ENCODE assay signal across 10 cellular contexts in the genomic region with DNA sequence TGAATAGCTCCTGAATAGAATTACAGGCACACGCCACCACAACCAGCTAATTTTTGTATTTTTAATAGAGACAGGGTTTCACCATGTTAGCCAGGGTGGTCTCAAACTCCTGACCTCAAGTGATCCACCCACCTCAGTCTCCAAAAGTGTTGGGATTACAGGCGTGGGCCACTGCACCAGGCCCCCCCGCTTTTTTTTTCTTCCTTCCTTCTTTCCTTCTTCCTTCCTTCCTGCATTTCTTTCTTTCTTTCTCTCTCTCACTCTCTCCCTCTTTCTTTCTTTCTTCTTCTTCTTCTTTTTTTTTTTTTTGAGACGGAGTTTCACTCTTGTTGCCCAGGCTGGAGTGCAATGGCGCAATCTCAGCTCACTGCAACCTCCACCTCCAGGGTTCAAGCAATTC. TPM values are rescaled to one million over a fixed set of nuclear protein-coding genes. Genes with fewer than 3 reads are reported as not detected.
DNase-seq lines count a peak whose midpoint lies in the region; ATAC-seq and TF ChIP-seq lines count a peak whose summit lies in the region.
"Not testable (repeated sequence)": the region's sequence is repeated elsewhere in the genome, so short reads cannot be mapped to it uniquely, and the experiment has no call there.
"Had no signal": no experiment of that assay in that cellular context is flagged by ENCODE, and none has a peak within 500 bp of the region (broad histone marks: within the 10 kb centered on the region; RNA-seq: fewer than 3 reads in every experiment).

No MANE protein-coding gene starts in this region.

- not testable (repeated sequence) for H3K27ac Mint-ChIP-seq in activated CD4-positive, alpha-beta T cell treated with anti-CD3 and anti-CD28 coated beads, Interleukin-2, amount 10 ng/mL, durations not matched to agents 24 days and 14 days; activated naive CD4-positive, alpha-beta T cell treated with anti-CD3 and anti-CD28 coated beads, Interleukin-2, amount 50 U/mL, for 24 hours; natural killer cell treated with Interleukin-12 subunit alpha and Interleukin-12 subunit beta and Interleukin-15 and Interleukin-18, amount 100 ng/mL, for 72 hours
- peak overlapping the region in 1 of 6 donors; percentile 46 for H3K27ac Mint-ChIP-seq in immature natural killer cell

- H3K4me3 Mint-ChIP-seq in activated CD4-positive, alpha-beta T cell treated with anti-CD3 and anti-CD28 coated beads, Interleukin-2, amount 10 ng/mL, durations not matched to agents 24 days and 14 days: peak overlapping the region; percentile 22
- peak overlapping the region; percentile 4 for H3K4me3 Mint-ChIP-seq in activated naive CD4-positive, alpha-beta T cell treated with anti-CD3 and anti-CD28 coated beads, Interleukin-2, amount 50 U/mL, for 24 hours
- peak overlapping the region in 3 of 5 donors; percentile 40 to 54 (median 46) for H3K4me3 Mint-ChIP-seq in immature natural killer cell
- H3K4me3 Mint-ChIP-seq in natural killer cell treated with Interleukin-12 subunit alpha and Interleukin-12 subunit beta and Interleukin-15 and Interleukin-18, amount 100 ng/mL, for 72 hours: peak overlapping the region; percentile 25

- peaks cover 54 to 80% (median 69%) of the 10 kb centered on the region in 10 experiments for H3K4me1 ChIP-seq in BLaER1 treated with 17β-estradiol and CSF1 and Interleukin-3, amounts not matched to agents 10 nM and 100 nM
- H3K4me1 ChIP-seq in HEK293 (ENCODE audit: control insufficient read depth, insufficient read depth, low read length): not testable (repeated sequence)
- H3K4me1 ChIP-seq in neuronal stem cell (ENCODE audit: control insufficient read depth in 2 of 2, insufficient read depth in 1 of 2, low read depth in 1 of 2, low read length in 2 of 2): peaks cover 19 to 21% of the 10 kb centered on the region in 2 donors

- not testable (repeated sequence) for H3K4me3 ChIP-seq in BLaER1 treated with 17β-estradiol and CSF1 and Interleukin-3, amounts not matched to agents 10 nM and 100 nM; HEK293 (ENCODE audit: low read depth, low read length); neuronal stem cell (ENCODE audit: low read length in 2 of 2)

- peak overlapping the region; percentile 95 for H2AFZ ChIP-seq in neuronal stem cell (ENCODE audit: low read length)

- not testable (repeated sequence) for H2BK12ac ChIP-seq in neuronal stem cell (ENCODE audit: low read length)

- H2BK120ac ChIP-seq in neuronal stem cell (ENCODE audit: low read depth, low read length): not testable (repeated sequence)

- not testable (repeated sequence) for TF ChIP-seq CTCF in HEK293 (tag by site-specific recombination; IDR thresholded peaks at IDR 0.05)

- H3K4me2 ChIP-seq in BLaER1 treated with 17β-estradiol and CSF1 and Interleukin-3, amounts not matched to agents 10 nM and 100 nM: peak overlapping the region in 8 of 11 experiments; percentile 20 to 96 (median 85); a peak in 13 of 22 replicates
- not testable (repeated sequence) for H3K4me2 ChIP-seq in neuronal stem cell (ENCODE audit: insufficient read depth, low read length, poor library complexity, severe bottlenecking)

- peaks cover 28% of the 10 kb centered on the region for H3K4me1 Mint-ChIP-seq in activated CD4-positive, alpha-beta T cell treated with anti-CD3 and anti-CD28 coated beads, Interleukin-2, amount 10 ng/mL, durations not matched to agents 24 days and 14 days
- H3K4me1 Mint-ChIP-seq in activated naive CD4-positive, alpha-beta T cell treated with anti-CD3 and anti-CD28 coated beads, Interleukin-2, amount 50 U/mL, for 24 hours: peaks cover 31% of the 10 kb centered on the region
- peaks cover 29 to 38% of the 10 kb centered on the region in 2 donors for H3K4me1 Mint-ChIP-seq in immature natural killer cell
- peaks cover 28 to 30% of the 10 kb centered on the region in 2 donors for H3K4me1 Mint-ChIP-seq in natural killer cell treated with Interleukin-12 subunit alpha and Interleukin-12 subunit beta and Interleukin-15 and Interleukin-18, amount 100 ng/mL, for 72 hours (ENCODE audit: low read depth in 2 of 2)

- H4K20me1 ChIP-seq in BLaER1 treated with 17β-estradiol and CSF1 and Interleukin-3, amounts not matched to agents 10 nM and 100 nM: not testable (repeated sequence)

- intact Hi-C loops in activated CD4-positive, alpha-beta T cell treated with anti-CD3 and anti-CD28 coated beads, Interleukin-2, amount 10 ng/mL, durations not matched to agents 24 days and 14 days (cut with micrococcal nuclease): loop anchor here (10.0 kb wide), 2 partner anchors 121 to 221 kb away; a partner anchor contains a TSS

- CTCF ChIA-PET in HEK293 (lab: Yijun Ruan, JAX): interaction anchor here (0.6 to 2.9 kb wide), 5 partner anchors 9 to 418 kb away, joined by 3 to 8 read pairs (median 3); no protein-coding TSS in a partner anchor

- H3K27me3 Mint-ChIP-seq in activated CD4-positive, alpha-beta T cell treated with anti-CD3 and anti-CD28 coated beads, Interleukin-2, amount 10 ng/mL, durations not matched to agents 24 days and 14 days; activated naive CD4-positive, alpha-beta T cell treated with anti-CD3 and anti-CD28 coated beads, Interleukin-2, amount 50 U/mL, for 24 hours; immature natural killer cell (ENCODE audit: low read depth in 3 of 3); natural killer cell treated with Interleukin-12 subunit alpha and Interleukin-12 subunit beta and Interleukin-15 and Interleukin-18, amount 100 ng/mL, for 72 hours: not testable (repeated sequence)

- ATAC-seq in natural killer cell treated with Interleukin-12 subunit alpha and Interleukin-12 subunit beta and Interleukin-15 and Interleukin-18, amount 100 ng/mL, for 72 hours: not testable (repeated sequence)

- H3K9me3 ChIP-seq in BLaER1 treated with 17β-estradiol and CSF1 and Interleukin-3, amounts not matched to agents 10 nM and 100 nM (replicated peaks in 1 of 11); HEK293 (ENCODE audit: control insufficient read depth, insufficient read depth, low read depth, low read length); neuronal stem cell (replicated peaks in 1 of 2; ENCODE audit: control insufficient read depth in 2 of 2, insufficient read depth in 1 of 2, low read depth in 1 of 2, low read length in 2 of 2): not testable (repeated sequence)

- DNase-seq in activated CD4-positive, alpha-beta T cell treated with anti-CD3 and anti-CD28 coated beads, Interleukin-2, amount 10 ng/mL, durations not matched to agents 24 days and 14 days; immature natural killer cell; neuronal stem cell (ENCODE audit: low spot score): not testable (repeated sequence)
- DNase-seq in natural killer cell treated with Interleukin-12 subunit alpha and Interleukin-12 subunit beta and Interleukin-15 and Interleukin-18, amount 100 ng/mL, for 72 hours (ENCODE audit: low spot score): peak; percentile 35

- not testable (repeated sequence) for H3K27ac ChIP-seq in BLaER1 treated with 17β-estradiol and CSF1 and Interleukin-3, amounts not matched to agents 10 nM and 100 nM; HEK293 (ENCODE audit: extremely low read depth, low read depth, low read length); neuronal stem cell (replicated peaks; ENCODE audit: low read length)

- not testable (repeated sequence) for H3K79me1 ChIP-seq in neuronal stem cell (ENCODE audit: low read depth, low read length)

- not testable (repeated sequence) for H3K36me3 ChIP-seq in BLaER1 treated with 17β-estradiol and CSF1 and Interleukin-3, amounts not matched to agents 10 nM and 100 nM; HEK293 (ENCODE audit: control insufficient read depth in 2 of 2, insufficient read depth in 1 of 2, low read length in 2 of 2); neuronal stem cell (replicated peaks in 1 of 2; ENCODE audit: control insufficient read depth in 2 of 2, insufficient read depth in 2 of 2, low read length in 2 of 2)

- not testable (repeated sequence) for H3K9me3 Mint-ChIP-seq in activated CD4-positive, alpha-beta T cell treated with anti-CD3 and anti-CD28 coated beads, Interleukin-2, amount 10 ng/mL, durations not matched to agents 24 days and 14 days; activated naive CD4-positive, alpha-beta T cell treated with anti-CD3 and anti-CD28 coated beads, Interleukin-2, amount 50 U/mL, for 24 hours; immature natural killer cell; natural killer cell treated with Interleukin-12 subunit alpha and Interleukin-12 subunit beta and Interleukin-15 and Interleukin-18, amount 100 ng/mL, for 72 hours

- not testable (repeated sequence) for H3K18ac ChIP-seq in neuronal stem cell (ENCODE audit: low read length)

- H3K23ac ChIP-seq in neuronal stem cell (ENCODE audit: low read depth, low read length, poor library complexity): not testable (repeated sequence)

- not testable (repeated sequence) for H3K14ac ChIP-seq in neuronal stem cell (ENCODE audit: low read length)

- H3K27me3 ChIP-seq in BLaER1 treated with 17β-estradiol and CSF1 and Interleukin-3, amounts not matched to agents 10 nM and 100 nM: peaks cover 11 to 34% (median 21%) of the 10 kb centered on the region in 11 experiments
- H3K27me3 ChIP-seq in neuronal stem cell (ENCODE audit: control insufficient read depth in 3 of 3, insufficient read depth in 3 of 3, low read depth in 1 of 3, low read length in 3 of 3): peaks cover 7 to 37% (median 23%) of the 10 kb centered on the region in 3 experiments

- not testable (repeated sequence) for H3K9ac ChIP-seq in BLaER1 treated with 17β-estradiol and CSF1 and Interleukin-3, amounts not matched to agents 10 nM and 100 nM; neuronal stem cell (ENCODE audit: low read depth, low read length, poor library complexity)

- not testable (repeated sequence) for H4K8ac ChIP-seq in neuronal stem cell (ENCODE audit: low read depth, low read length)

- WGBS in neuronal stem cell (ENCODE audit: extremely low coverage in 2 of 2, insufficient read length in 2 of 2, insufficient replicate concordance in 1 of 2), 2 donors: no CpG with 5 or more reads among the region's 5 CpGs

- not testable (repeated sequence) for H3K36me3 Mint-ChIP-seq in activated CD4-positive, alpha-beta T cell treated with anti-CD3 and anti-CD28 coated beads, Interleukin-2, amount 10 ng/mL, durations not matched to agents 24 days and 14 days (ENCODE audit: low read depth); activated naive CD4-positive, alpha-beta T cell treated with anti-CD3 and anti-CD28 coated beads, Interleukin-2, amount 50 U/mL, for 24 hours; immature natural killer cell; natural killer cell treated with Interleukin-12 subunit alpha and Interleukin-12 subunit beta and Interleukin-15 and Interleukin-18, amount 100 ng/mL, for 72 hours

- not testable (repeated sequence) for H2BK15ac ChIP-seq in neuronal stem cell (ENCODE audit: low read length)

- H4K91ac ChIP-seq in neuronal stem cell (ENCODE audit: low read depth, low read length, poor library complexity): not testable (repeated sequence)

- H2BK5ac ChIP-seq in neuronal stem cell (ENCODE audit: low read length): not testable (repeated sequence)

- POLR2A ChIA-PET in HEK293 (lab: Yijun Ruan, JAX): not testable (repeated sequence)

- not testable (repeated sequence) for H2AK5ac ChIP-seq in neuronal stem cell (ENCODE audit: low read depth, low read length)

- H3K4ac ChIP-seq in neuronal stem cell (ENCODE audit: low read length): not testable (repeated sequence)

RNA-seq across cellular contexts. Expression of a gene that starts 0.9 kb away (rescaled TPM):
- not detected in 2 replicates for total RNA-seq in activated CD4-positive, alpha-beta T cell treated with anti-CD3 and anti-CD28 coated beads, Interleukin-2, amount 10 ng/mL, durations not matched to agents 24 days and 14 days
- not detected for polyA plus RNA-seq in immature natural killer cell
- not detected for total RNA-seq in natural killer cell treated with Interleukin-12 subunit alpha and Interleukin-12 subunit beta and Interleukin-15 and Interleukin-18, amount 100 ng/mL, for 72 hours
- polyA plus RNA-seq in neuronal stem cell (2013, experiment 1 of 2): not detected
- 0.17 TPM for polyA plus RNA-seq in neuronal stem cell (2013, experiment 2 of 2)
- total RNA-seq: A673, GM23248 had no signal
- polyA plus RNA-seq: BJ, GM23248 had no signal

RNA-seq across cellular contexts. Expression of a gene that starts 5.2 kb away (rescaled TPM):
- total RNA-seq in activated CD4-positive, alpha-beta T cell treated with anti-CD3 and anti-CD28 coated beads, Interleukin-2, amount 10 ng/mL, durations not matched to agents 24 days and 14 days: 1.6 and 2.3 TPM in 2 replicates
- not detected for polyA plus RNA-seq in immature natural killer cell
- 1 to 10 TPM in 1 of 2 donors, under 1 TPM in 1; 0.33 to 2.5 TPM for total RNA-seq in natural killer cell treated with Interleukin-12 subunit alpha and Interleukin-12 subunit beta and Interleukin-15 and Interleukin-18, amount 100 ng/mL, for 72 hours
- polyA plus RNA-seq in neuronal stem cell (2013, experiment 1 of 2): not detected
- polyA plus RNA-seq in neuronal stem cell (2013, experiment 2 of 2): not detected
- total RNA-seq: GM23248 had no signal
- polyA plus RNA-seq: GM23248 had no signal

RNA-seq across cellular contexts. Expression of a gene that starts 8.1 kb away (rescaled TPM):
- 14.4 and 17.5 TPM in 2 replicates for total RNA-seq in activated CD4-positive, alpha-beta T cell treated with anti-CD3 and anti-CD28 coated beads, Interleukin-2, amount 10 ng/mL, durations not matched to agents 24 days and 14 days
- polyA plus RNA-seq in immature natural killer cell: 10 to 100 TPM; 15.8 to 21.1 (median 19.9) TPM
- total RNA-seq in natural killer cell treated with Interleukin-12 subunit alpha and Interleukin-12 subunit beta and Interleukin-15 and Interleukin-18, amount 100 ng/mL, for 72 hours: 10 to 100 TPM; 13.2 to 17.5 TPM
- polyA plus RNA-seq in neuronal stem cell (2013, experiment 1 of 2): 1.8 TPM
- 2.0 TPM for polyA plus RNA-seq in neuronal stem cell (2013, experiment 2 of 2)

RNA-seq across cellular contexts. Expression of a gene that starts 31.4 kb away (rescaled TPM):
- 55.8 and 64.6 TPM in 2 replicates for total RNA-seq in activated CD4-positive, alpha-beta T cell treated with anti-CD3 and anti-CD28 coated beads, Interleukin-2, amount 10 ng/mL, durations not matched to agents 24 days and 14 days
- polyA plus RNA-seq in immature natural killer cell: 100 to 1,000 TPM; 120 to 152 (median 133) TPM
- 10 to 100 TPM; 67.4 to 73.7 TPM for total RNA-seq in natural killer cell treated with Interleukin-12 subunit alpha and Interleukin-12 subunit beta and Interleukin-15 and Interleukin-18, amount 100 ng/mL, for 72 hours
- polyA plus RNA-seq in neuronal stem cell (2013, experiment 1 of 2): 73.5 TPM
- polyA plus RNA-seq in neuronal stem cell (2013, experiment 2 of 2): 73.6 TPM
